Comparison of ENCODE assay signal across 8 cellular contexts in genomic region chr2:193695367-193695766, GRCh38.
DNase-seq lines count a peak whose midpoint lies in the region; ATAC-seq lines count a peak whose summit lies in the region.

No MANE protein-coding gene starts in this region.

- H3K27ac Mint-ChIP-seq in stimulated activated naive CD8-positive, alpha-beta T cell treated with anti-CD3 and anti-CD28 coated beads, Interleukin-15, amount 100 ng/mL, for 72 hours = no peak overlapping the region

- H3K4me1 Mint-ChIP-seq in stimulated activated naive CD8-positive, alpha-beta T cell treated with anti-CD3 and anti-CD28 coated beads, Interleukin-15, amount 100 ng/mL, for 72 hours = no peaks in the 10 kb centered on the region

- no peaks in the 10 kb centered on the region for H3K27me3 Mint-ChIP-seq in stimulated activated naive CD8-positive, alpha-beta T cell treated with anti-CD3 and anti-CD28 coated beads, Interleukin-15, amount 100 ng/mL, for 72 hours

- no peak overlapping the region for H3K4me3 Mint-ChIP-seq in stimulated activated naive CD8-positive, alpha-beta T cell treated with anti-CD3 and anti-CD28 coated beads, Interleukin-15, amount 100 ng/mL, for 72 hours

- DNase-seq in COR-L47 (lab: John Stamatoyannopoulos, UW) = peak; percentile 57
- peak; percentile 38 for DNase-seq in NAMALWA (ENCODE audit: low spot score)
- DNase-seq in amniotic epithelial cell (ENCODE audit: low read depth) = peak; percentile 33
- DNase-seq in renal cortical epithelial cell (ENCODE audit: low read depth) = peak; percentile 15
- DNase-seq in AG08395 (ENCODE audit: low spot score) = no peak
- no peak for DNase-seq in AG08396 (ENCODE audit: low spot score)
- DNase-seq in stimulated activated naive CD8-positive, alpha-beta T cell treated with anti-CD3 and anti-CD28 coated beads, Interleukin-15, amount 100 ng/mL, for 72 hours = no peak

- no peaks in the 10 kb centered on the region for H3K9me3 Mint-ChIP-seq in stimulated activated naive CD8-positive, alpha-beta T cell treated with anti-CD3 and anti-CD28 coated beads, Interleukin-15, amount 100 ng/mL, for 72 hours

- ATAC-seq in GM21367 (IDR thresholded peaks at IDR 0.05; ENCODE audit: unreplicated experiment) = peak; percentile 60
- ATAC-seq in stimulated activated naive CD8-positive, alpha-beta T cell treated with anti-CD3 and anti-CD28 coated beads, Interleukin-15, amount 100 ng/mL, for 72 hours = no peak

Comparison
In these comparisons a context has a peak if more than half of its experiments do, and no peak if none do; other contexts are left out.
1. DNase-seq: peak in COR-L47 (single experiment), NAMALWA (single experiment), amniotic epithelial cell (single experiment) and renal cortical epithelial cell (single experiment); none in AG08395 (single experiment), AG08396 (single experiment) and stimulated activated naive CD8-positive, alpha-beta T cell treated with anti-CD3 and anti-CD28 coated beads, Interleukin-15, amount 100 ng/mL, for 72 hours (0 of 2).